In genomic region chr1:200669314-200670214, GRCh38 we compare ENCODE assay signal across 1 cellular context.
TF ChIP-seq lines count a peak whose summit lies in the region.

Gene DDX59 (minus strand): TSS chr1:200669907. CDS start chr1:200666740, 3,167 bp downstream.

TF ChIP-seq in SK-N-SH treated with all-trans-retinoic acid at 6 μM for 48 hours, 23 proteins besides CTCF, POLR2A, EP300 and RAD21 (continued from another document):
- peak; percentile 85; the same call in 1 of the 2 replicates for TF ChIP-seq PATZ1 (CRISPR knock-in tag; IDR thresholded peaks at IDR 0.05; ENCODE audit: borderline replicate concordance)
- TF ChIP-seq ARNTL (CRISPR knock-in tag; IDR thresholded peaks at IDR 0.05; ENCODE audit: borderline replicate concordance, low read depth): no peak
- peak; percentile 87 for TF ChIP-seq ZC3H10 (CRISPR knock-in tag; IDR thresholded peaks at IDR 0.05)
TF ChIP-seq in SK-N-SH treated with all-trans-retinoic acid at 6 μM for 48 hours: peak in this region for 5.
